ENCODE assay signal across 9 cellular contexts in the genomic region with DNA sequence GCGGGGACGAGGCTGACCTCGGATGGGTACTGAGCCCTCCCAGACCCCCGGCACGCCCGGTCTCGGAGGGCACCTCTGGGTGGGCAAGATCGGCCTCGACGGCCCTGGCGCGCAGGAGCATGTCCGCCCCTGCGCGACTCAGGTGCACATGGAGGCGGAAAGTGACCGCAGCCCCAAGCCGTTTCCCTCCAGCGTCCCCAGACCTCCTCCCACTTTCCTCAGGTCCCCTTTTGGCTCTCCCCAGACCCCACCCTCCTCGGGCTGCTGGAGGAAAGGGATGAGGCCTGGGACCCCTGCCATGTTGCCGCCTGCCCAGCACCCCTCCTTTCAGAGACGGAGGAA. TPM values are rescaled to one million over a fixed set of nuclear protein-coding genes. Genes with fewer than 3 reads are reported as not detected.
DNase-seq lines count a peak whose midpoint lies in the region; ATAC-seq and TF ChIP-seq lines count a peak whose summit lies in the region.
"Had no signal": no experiment of that assay in that cellular context is flagged by ENCODE, and none has a peak within 500 bp of the region (broad histone marks: within the 10 kb centered on the region; RNA-seq: fewer than 3 reads in every experiment).

No MANE protein-coding gene starts in this region.

- no peaks in the 10 kb centered on the region for H3K9me3 Mint-ChIP-seq in activated CD4-positive, alpha-beta T cell treated with anti-CD3 and anti-CD28 coated beads, Interleukin-2, amount 10 ng/mL, durations not matched to agents 24 days and 14 days
- no peaks in the 10 kb centered on the region for H3K9me3 Mint-ChIP-seq in immature natural killer cell

- H3K27ac Mint-ChIP-seq in activated CD4-positive, alpha-beta T cell treated with anti-CD3 and anti-CD28 coated beads, Interleukin-2, amount 10 ng/mL, durations not matched to agents 24 days and 14 days: peak overlapping the region; percentile 61
- peak overlapping the region in 1 of 6 donors; percentile 60 for H3K27ac Mint-ChIP-seq in immature natural killer cell

- peak overlapping the region; percentile 68 for H3K4me3 Mint-ChIP-seq in activated CD4-positive, alpha-beta T cell treated with anti-CD3 and anti-CD28 coated beads, Interleukin-2, amount 10 ng/mL, durations not matched to agents 24 days and 14 days
- peak overlapping the region in 4 of 5 donors; percentile 54 to 64 (median 58) for H3K4me3 Mint-ChIP-seq in immature natural killer cell

- peaks cover 2% of the 10 kb centered on the region for H3K36me3 Mint-ChIP-seq in activated CD4-positive, alpha-beta T cell treated with anti-CD3 and anti-CD28 coated beads, Interleukin-2, amount 10 ng/mL, durations not matched to agents 24 days and 14 days (ENCODE audit: low read depth)
- peaks cover 0 to 1% (median under 1%) of the 10 kb centered on the region in 3 donors for H3K36me3 Mint-ChIP-seq in immature natural killer cell

- intact Hi-C loops in activated CD4-positive, alpha-beta T cell treated with anti-CD3 and anti-CD28 coated beads, Interleukin-2, amount 10 ng/mL, durations not matched to agents 24 days and 14 days (cut with micrococcal nuclease): no loop called here
- intact Hi-C loops in ascending aorta (cut with DNase I): no loop called here

- H3K27ac ChIP-seq in ascending aorta (peak overlapping the region; percentile 82 to 94), temporal lobe (ENCODE audit: low read depth, low read length) (peak overlapping the region; percentile 80)
- H3K27ac ChIP-seq: body of pancreas had no signal

- H3K4me3 ChIP-seq in ascending aorta: peak overlapping the region; percentile 32 to 68
- H3K4me3 ChIP-seq: body of pancreas had no signal

- H3K9me3 ChIP-seq in ascending aorta: no peaks in the 10 kb centered on the region
- H3K9me3 ChIP-seq: body of pancreas had no signal

- ATAC-seq in GM19035 (IDR thresholded peaks at IDR 0.05; ENCODE audit: unreplicated experiment): no peak
- no peak for ATAC-seq in HG03442 (IDR thresholded peaks at IDR 0.05; ENCODE audit: unreplicated experiment)
- no peak for ATAC-seq in HG02938 (IDR thresholded peaks at IDR 0.05; ENCODE audit: unreplicated experiment)

- TF ChIP-seq CTCF in ascending aorta (IDR thresholded peaks at IDR 0.05): no peak

- peaks cover 14% of the 10 kb centered on the region for H3K27me3 Mint-ChIP-seq in activated CD4-positive, alpha-beta T cell treated with anti-CD3 and anti-CD28 coated beads, Interleukin-2, amount 10 ng/mL, durations not matched to agents 24 days and 14 days
- peaks cover 0 to 7% (median 5%) of the 10 kb centered on the region in 3 donors for H3K27me3 Mint-ChIP-seq in immature natural killer cell (ENCODE audit: low read depth in 3 of 3)

- no peaks in the 10 kb centered on the region for H3K27me3 ChIP-seq in ascending aorta

- peaks cover 2% of the 10 kb centered on the region in 2 donors for H3K36me3 ChIP-seq in ascending aorta

- DNase-seq in activated CD4-positive, alpha-beta T cell treated with anti-CD3 and anti-CD28 coated beads, Interleukin-2, amount 10 ng/mL, durations not matched to agents 24 days and 14 days: no peak
- no peak for DNase-seq in activated CD4-positive, alpha-beta T cell treated with anti-CD3 and anti-CD28 coated beads, Interleukin-2, amount 50 U/mL, for 48 hours
- DNase-seq in ascending aorta (ENCODE audit: low spot score in 2 of 2) (no peak), immature natural killer cell (no peak)

- H3K4me1 Mint-ChIP-seq in activated CD4-positive, alpha-beta T cell treated with anti-CD3 and anti-CD28 coated beads, Interleukin-2, amount 10 ng/mL, durations not matched to agents 24 days and 14 days: peaks cover 18% of the 10 kb centered on the region
- peaks cover 0 to 7% of the 10 kb centered on the region in 2 donors for H3K4me1 Mint-ChIP-seq in immature natural killer cell

- peaks cover 16 to 30% of the 10 kb centered on the region in 2 donors for H3K4me1 ChIP-seq in ascending aorta

RNA-seq across cellular contexts. Expression of a gene that starts 10.0 kb away (rescaled TPM):
- total RNA-seq in activated CD4-positive, alpha-beta T cell treated with anti-CD3 and anti-CD28 coated beads, Interleukin-2, amount 10 ng/mL, durations not matched to agents 24 days and 14 days: 2,240 and 2,301 TPM in 2 replicates
- total RNA-seq in ascending aorta (1,889 TPM), temporal lobe (940 TPM)
- polyA plus RNA-seq in immature natural killer cell: 1,000 to 10,000 TPM; 1,129 to 1,798 (median 1,451) TPM

RNA-seq across cellular contexts. Expression of a gene that starts 12.6 kb away (rescaled TPM):
- total RNA-seq in activated CD4-positive, alpha-beta T cell treated with anti-CD3 and anti-CD28 coated beads, Interleukin-2, amount 10 ng/mL, durations not matched to agents 24 days and 14 days: 20.4 and 22.5 TPM in 2 replicates
- 9.6 TPM for total RNA-seq in ascending aorta
- polyA plus RNA-seq in immature natural killer cell: 1 to 10 TPM in 1 of 3 donors, under 1 TPM in 1, not detected in 1; 0.48 to 5.0 TPM
- 30.2 TPM for total RNA-seq in temporal lobe

RNA-seq across cellular contexts. Expression of a gene that starts 15.7 kb away (rescaled TPM):
- not detected in 2 replicates for total RNA-seq in activated CD4-positive, alpha-beta T cell treated with anti-CD3 and anti-CD28 coated beads, Interleukin-2, amount 10 ng/mL, durations not matched to agents 24 days and 14 days
- total RNA-seq in ascending aorta (7.9 TPM), temporal lobe (0.49 TPM)
- polyA plus RNA-seq in immature natural killer cell: not detected
- total RNA-seq: body of pancreas had no signal

RNA-seq across cellular contexts. Expression of a gene that starts 44.1 kb away (rescaled TPM):
- not detected in 2 replicates for total RNA-seq in activated CD4-positive, alpha-beta T cell treated with anti-CD3 and anti-CD28 coated beads, Interleukin-2, amount 10 ng/mL, durations not matched to agents 24 days and 14 days
- total RNA-seq in ascending aorta: not detected
- polyA plus RNA-seq in immature natural killer cell: not detected
- total RNA-seq in temporal lobe: not detected

RNA-seq across cellular contexts. Expression of a gene that starts 58.6 kb away (rescaled TPM):
- total RNA-seq in activated CD4-positive, alpha-beta T cell treated with anti-CD3 and anti-CD28 coated beads, Interleukin-2, amount 10 ng/mL, durations not matched to agents 24 days and 14 days: 0.16 and 0.43 TPM in 2 replicates
- total RNA-seq in ascending aorta (23.8 TPM), temporal lobe (7.9 TPM)
- 1 to 10 TPM; 2.8 to 9.7 (median 6.8) TPM for polyA plus RNA-seq in immature natural killer cell
